Comparison of ENCODE assay signal across 12 cellular contexts in genomic region chr12:56165369-56165768, GRCh38. TPM values are rescaled to one million over a fixed set of nuclear protein-coding genes. Genes with fewer than 3 reads are reported as not detected.
DNase-seq lines count a peak whose midpoint lies in the region; ATAC-seq, FAIRE-seq and TF ChIP-seq lines count a peak whose summit lies in the region.
"Had no signal": no experiment of that assay in that cellular context is flagged by ENCODE, and none has a peak within 500 bp of the region (broad histone marks: within the 10 kb centered on the region; RNA-seq: fewer than 3 reads in every experiment).

No MANE protein-coding gene starts in this region.

- no peak overlapping the region for H2AFZ ChIP-seq in endothelial cell of umbilical vein (ENCODE audit: low read depth, low read length)

- peaks cover 11% of the 10 kb centered on the region for H3K79me2 ChIP-seq in endothelial cell of umbilical vein (ENCODE audit: control insufficient read depth, insufficient read depth, low read length)

- POLR2A ChIA-PET in endothelial cell of umbilical vein (lab: Charles Lee): interaction anchor here (0.8 to 1.5 kb wide), 2 partner anchors 37 to 118 kb away, joined by 4 read pairs; partner anchors contain the start of gene ESYT1

- FAIRE-seq in endothelial cell of umbilical vein (lab: Jason Lieb, UNC): no peak

- no TSS peak for BruUV-seq in endothelial cell of umbilical vein (replicated peaks; lab: Mats Ljungman, UMichigan)

- peaks cover 19% of the 10 kb centered on the region for H3K4me1 ChIP-seq in endothelial cell of umbilical vein (ENCODE audit: control insufficient read depth, extremely low read depth, insufficient read depth, low read length)

- no peak for DNase-seq in activated T-cell treated with anti-CD3 and anti-CD28 coated beads, Interleukin-2, amount 50 U/mL, for 24 hours
- no peak for DNase-seq in activated T-cell treated with anti-CD3 and anti-CD28 coated beads for 4 hours
- no peak for DNase-seq in endothelial cell of umbilical vein (ENCODE audit: low read depth, low spot score)
- no peak for DNase-seq in stimulated activated effector memory CD8-positive, alpha-beta T cell treated with anti-CD3 and anti-CD28 coated beads, Interleukin-12 subunit alpha, Interleukin-12 subunit beta, amount 100 ng/mL, for 72 hours (ENCODE audit: low spot score in 2 of 2)
- DNase-seq in SKM-1 (lab: John Stamatoyannopoulos, UW; ENCODE audit: unreplicated experiment): no peak
- DNase-seq: activated CD8-positive, alpha-beta memory T cell treated with anti-CD3 and anti-CD28 coated beads, Interleukin-2, amount 50 U/mL, for 4 hours; head of caudate nucleus; MV-4-11; NCI-H2227 treated with DMSO at 0.1 percent for 48 hours had no signal

- H3K27me3 ChIP-seq in endothelial cell of umbilical vein (ENCODE audit: control insufficient read depth in 2 of 2, insufficient read depth in 2 of 2, low read length in 2 of 2): no peaks in the 10 kb centered on the region

- intact Hi-C loops in endothelial cell of umbilical vein (cut with micrococcal nuclease): no loop called here

- CTCF ChIA-PET in endothelial cell of umbilical vein (lab: Charles Lee): interaction anchor here (1.1 to 1.7 kb wide), 4 partner anchors 24 to 168 kb away, joined by 3 to 6 read pairs (median 4); partner anchors contain the start of genes SMARCC2 and SUOX

- TF ChIP-seq CTCF in endothelial cell of umbilical vein (IDR thresholded peaks at IDR 0.05; ENCODE audit: extremely low read depth in 1 of 2, insufficient read depth in 1 of 2, low read depth in 1 of 2, low read length in 2 of 2): no peak

- no peak overlapping the region for H3K9ac ChIP-seq in endothelial cell of umbilical vein (replicated peaks; ENCODE audit: extremely low read depth, insufficient read depth, low read length)

- ATAC-seq in stimulated activated effector memory CD8-positive, alpha-beta T cell treated with anti-CD3 and anti-CD28 coated beads, Interleukin-12 subunit alpha, Interleukin-12 subunit beta, amount 100 ng/mL, for 72 hours: no peak
- no peak for ATAC-seq in HG02623 (IDR thresholded peaks at IDR 0.05; ENCODE audit: unreplicated experiment)
- ATAC-seq: Panc1 had no signal

- H3K4me1 Mint-ChIP-seq in activated T-cell treated with anti-CD3 and anti-CD28 coated beads, Interleukin-2, amount 50 U/mL, for 24 hours (ENCODE audit: low read depth): peaks cover 17% of the 10 kb centered on the region
- H3K4me1 Mint-ChIP-seq in stimulated activated effector memory CD8-positive, alpha-beta T cell treated with anti-CD3 and anti-CD28 coated beads, Interleukin-12 subunit alpha, Interleukin-12 subunit beta, amount 100 ng/mL, for 72 hours: peaks cover 32% of the 10 kb centered on the region

- H3K36me3 ChIP-seq in endothelial cell of umbilical vein (ENCODE audit: control insufficient read depth in 2 of 2, extremely low read depth in 1 of 2, insufficient read depth in 2 of 2, low read length in 2 of 2): peaks cover 22 to 50% of the 10 kb centered on the region in 2 experiments

- H3K9me3 Mint-ChIP-seq in activated T-cell treated with anti-CD3 and anti-CD28 coated beads, Interleukin-2, amount 50 U/mL, for 24 hours: no peaks in the 10 kb centered on the region
- no peaks in the 10 kb centered on the region for H3K9me3 Mint-ChIP-seq in stimulated activated effector memory CD8-positive, alpha-beta T cell treated with anti-CD3 and anti-CD28 coated beads, Interleukin-12 subunit alpha, Interleukin-12 subunit beta, amount 100 ng/mL, for 72 hours

- peak overlapping the region; percentile 73 for H3K27ac Mint-ChIP-seq in activated T-cell treated with anti-CD3 and anti-CD28 coated beads, Interleukin-2, amount 50 U/mL, for 24 hours
- H3K27ac Mint-ChIP-seq in stimulated activated effector memory CD8-positive, alpha-beta T cell treated with anti-CD3 and anti-CD28 coated beads, Interleukin-12 subunit alpha, Interleukin-12 subunit beta, amount 100 ng/mL, for 72 hours: peak overlapping the region; percentile 98

- no peaks in the 10 kb centered on the region for H3K9me1 ChIP-seq in endothelial cell of umbilical vein (replicated peaks; ENCODE audit: control insufficient read depth, extremely low read depth, insufficient read depth, low read length)

- dilution Hi-C loops in endothelial cell of umbilical vein (cut with MboI; ENCODE audit: extremely low pct_ligation_motif_present, low sequenced_read_pairs): no loop called here

- H3K36me3 Mint-ChIP-seq in activated T-cell treated with anti-CD3 and anti-CD28 coated beads, Interleukin-2, amount 50 U/mL, for 24 hours (ENCODE audit: low read depth): peaks cover 96% of the 10 kb centered on the region
- H3K36me3 Mint-ChIP-seq in stimulated activated effector memory CD8-positive, alpha-beta T cell treated with anti-CD3 and anti-CD28 coated beads, Interleukin-12 subunit alpha, Interleukin-12 subunit beta, amount 100 ng/mL, for 72 hours: peaks cover 100% of the 10 kb centered on the region

- H3K4me2 ChIP-seq in endothelial cell of umbilical vein (ENCODE audit: insufficient read depth, low read length): no peak overlapping the region

- no peaks in the 10 kb centered on the region for H3K27me3 Mint-ChIP-seq in activated T-cell treated with anti-CD3 and anti-CD28 coated beads, Interleukin-2, amount 50 U/mL, for 24 hours

- H3K4me3 Mint-ChIP-seq in activated T-cell treated with anti-CD3 and anti-CD28 coated beads, Interleukin-2, amount 50 U/mL, for 24 hours: no peak overlapping the region
- H3K4me3 Mint-ChIP-seq in stimulated activated effector memory CD8-positive, alpha-beta T cell treated with anti-CD3 and anti-CD28 coated beads, Interleukin-12 subunit alpha, Interleukin-12 subunit beta, amount 100 ng/mL, for 72 hours: no peak overlapping the region

- H3K9me3 ChIP-seq in endothelial cell of umbilical vein (replicated peaks; ENCODE audit: control insufficient read depth, insufficient read depth, low read length): no peaks in the 10 kb centered on the region

- H3K4me3 ChIP-seq in endothelial cell of umbilical vein (replicated peaks in 1 of 3; ENCODE audit: insufficient read depth in 1 of 3, low read depth in 1 of 3, low read length in 3 of 3): no peak overlapping the region
- H3K4me3 ChIP-seq: lung had no signal

- no peaks in the 10 kb centered on the region for H4K20me1 ChIP-seq in endothelial cell of umbilical vein (replicated peaks; ENCODE audit: control insufficient read depth, extremely low read depth, insufficient read depth, low read length)

- TF ChIP-seq POLR2A in endothelial cell of umbilical vein (IDR thresholded peaks at IDR 0.05; ENCODE audit: low read depth, low read length): peak; percentile 62

- H3K27ac ChIP-seq in endothelial cell of umbilical vein (ENCODE audit: insufficient read depth, low read depth, low read length): no peak overlapping the region

TF ChIP-seq in endothelial cell of umbilical vein, 7 proteins besides CTCF, POLR2A, EP300 and RAD21 (continues in another document):
- TF ChIP-seq POLR2AphosphoS5 (IDR thresholded peaks at IDR 0.05; ENCODE audit: insufficient read depth, low read depth, low read length): peak; percentile 62

RNA-seq across cellular contexts. Expression of gene MYL6, which starts 7.2 kb away (rescaled TPM):
- 2,364 and 2,543 TPM in 2 replicates for total RNA-seq in endothelial cell of umbilical vein
- 6,581 and 8,470 TPM in 2 replicates for polyA plus RNA-seq in endothelial cell of umbilical vein
- 8,079 and 10,456 TPM in 2 replicates for polyA plus RNA-seq in endothelial cell of umbilical vein (2011; cell fraction: cytosol; rRNA removed)
- polyA plus RNA-seq in endothelial cell of umbilical vein (2011; cell fraction: nucleus; rRNA removed): 3,910 and 4,229 TPM in 2 replicates
- 3,697 and 4,342 TPM in 2 replicates for polyA plus RNA-seq in endothelial cell of umbilical vein (2012)
- polyA minus RNA-seq in endothelial cell of umbilical vein: 1,454 and 1,687 TPM in 2 replicates
- polyA minus RNA-seq in endothelial cell of umbilical vein (2011; cell fraction: cytosol; rRNA and poly(A)+ RNA removed): 254 TPM
- polyA minus RNA-seq in endothelial cell of umbilical vein (2011; cell fraction: nucleus; rRNA and poly(A)+ RNA removed): 383 and 457 TPM in 2 replicates

RNA-seq across cellular contexts. Expression of gene MYL6B, which starts 13.0 kb away (rescaled TPM):
- 135 and 137 TPM in 2 replicates for total RNA-seq in endothelial cell of umbilical vein
- polyA plus RNA-seq in endothelial cell of umbilical vein: 130 and 185 TPM in 2 replicates
- polyA plus RNA-seq in endothelial cell of umbilical vein (2011; cell fraction: cytosol; rRNA removed): 126 and 160 TPM in 2 replicates
- 61.3 and 80.4 TPM in 2 replicates for polyA plus RNA-seq in endothelial cell of umbilical vein (2011; cell fraction: nucleus; rRNA removed)
- polyA plus RNA-seq in endothelial cell of umbilical vein (2012): 94.9 and 153 TPM in 2 replicates
- polyA minus RNA-seq in endothelial cell of umbilical vein: 46.8 and 54.7 TPM in 2 replicates
- 28.4 TPM for polyA minus RNA-seq in endothelial cell of umbilical vein (2011; cell fraction: cytosol; rRNA and poly(A)+ RNA removed)
- polyA minus RNA-seq in endothelial cell of umbilical vein (2011; cell fraction: nucleus; rRNA and poly(A)+ RNA removed): 11.9 and 12.2 TPM in 2 replicates

RNA-seq across cellular contexts. Expression of gene SMARCC2, which starts 23.9 kb away (rescaled TPM):
- 117 and 121 TPM in 2 replicates for total RNA-seq in endothelial cell of umbilical vein
- 51.1 and 51.9 TPM in 2 replicates for polyA plus RNA-seq in endothelial cell of umbilical vein
- 40.9 and 43.3 TPM in 2 replicates for polyA plus RNA-seq in endothelial cell of umbilical vein (2011; cell fraction: cytosol; rRNA removed)
- polyA plus RNA-seq in endothelial cell of umbilical vein (2011; cell fraction: nucleus; rRNA removed): 286 and 302 TPM in 2 replicates
- 86.0 and 86.1 TPM in 2 replicates for polyA plus RNA-seq in endothelial cell of umbilical vein (2012)
- polyA minus RNA-seq in endothelial cell of umbilical vein: 152 and 159 TPM in 2 replicates
- 42.2 TPM for polyA minus RNA-seq in endothelial cell of umbilical vein (2011; cell fraction: cytosol; rRNA and poly(A)+ RNA removed)
- polyA minus RNA-seq in endothelial cell of umbilical vein (2011; cell fraction: nucleus; rRNA and poly(A)+ RNA removed): 150 and 170 TPM in 2 replicates

RNA-seq across cellular contexts. Expression of gene ESYT1, which starts 37.3 kb away (rescaled TPM):
- total RNA-seq in endothelial cell of umbilical vein: 133 and 161 TPM in 2 replicates
- 233 and 234 TPM in 2 replicates for polyA plus RNA-seq in endothelial cell of umbilical vein
- 159 and 161 TPM in 2 replicates for polyA plus RNA-seq in endothelial cell of umbilical vein (2011; cell fraction: cytosol; rRNA removed)
- polyA plus RNA-seq in endothelial cell of umbilical vein (2011; cell fraction: nucleus; rRNA removed): 247 and 260 TPM in 2 replicates
- polyA plus RNA-seq in endothelial cell of umbilical vein (2012): 106 and 110 TPM in 2 replicates
- polyA minus RNA-seq in endothelial cell of umbilical vein: 309 and 339 TPM in 2 replicates
- 102 TPM for polyA minus RNA-seq in endothelial cell of umbilical vein (2011; cell fraction: cytosol; rRNA and poly(A)+ RNA removed)
- polyA minus RNA-seq in endothelial cell of umbilical vein (2011; cell fraction: nucleus; rRNA and poly(A)+ RNA removed): 90.2 and 91.4 TPM in 2 replicates

RNA-seq across cellular contexts. Expression of gene ZC3H10, which starts 47.3 kb away (rescaled TPM):
- 8.7 and 10.1 TPM in 2 replicates for total RNA-seq in endothelial cell of umbilical vein
- polyA plus RNA-seq in endothelial cell of umbilical vein: 2.6 and 3.0 TPM in 2 replicates
- 1.3 and 1.5 TPM in 2 replicates for polyA plus RNA-seq in endothelial cell of umbilical vein (2011; cell fraction: cytosol; rRNA removed)
- 5.0 and 6.5 TPM in 2 replicates for polyA plus RNA-seq in endothelial cell of umbilical vein (2011; cell fraction: nucleus; rRNA removed)
- polyA plus RNA-seq in endothelial cell of umbilical vein (2012): 3.1 and 3.8 TPM in 2 replicates
- 12.2 and 15.4 TPM in 2 replicates for polyA minus RNA-seq in endothelial cell of umbilical vein
- polyA minus RNA-seq in endothelial cell of umbilical vein (2011; cell fraction: cytosol; rRNA and poly(A)+ RNA removed): 3.3 TPM
- 13.9 and 21.3 TPM in 2 replicates for polyA minus RNA-seq in endothelial cell of umbilical vein (2011; cell fraction: nucleus; rRNA and poly(A)+ RNA removed)
